ENCODE assay signal across 8 cellular contexts in genomic region chr2:149586063-149586462, GRCh38. TPM values are rescaled to one million over a fixed set of nuclear protein-coding genes. Genes with fewer than 3 reads are reported as not detected.
DNase-seq lines count a peak whose midpoint lies in the region; ATAC-seq lines count a peak whose summit lies in the region.

No MANE protein-coding gene starts in this region.

- DNase-seq in NCI-H748 (lab: John Stamatoyannopoulos, UW; ENCODE audit: unreplicated experiment) = peak; percentile 4
- no peak for DNase-seq in NCI-H748 treated with DMSO at 0.1 percent for 48 hours (lab: John Stamatoyannopoulos, UW)
- DNase-seq in activated CD4-positive, alpha-beta memory T cell treated with anti-CD3 and anti-CD28 coated beads for 36 hours = no peak
- no peak for DNase-seq in activated effector memory CD4-positive, alpha-beta T cell treated with Interleukin-2 at 50 U/mL for 16 hours

- peaks cover 39% of the 10 kb centered on the region for H3K36me3 Mint-ChIP-seq in activated CD4-positive, alpha-beta memory T cell treated with anti-CD3 and anti-CD28 coated beads for 36 hours
- peaks cover 27% of the 10 kb centered on the region for H3K36me3 Mint-ChIP-seq in stimulated activated memory B cell treated with anti-CD40 and anti-IgM and Interleukin-4, amounts not matched to agents 10 μg/mL and 1 μg/mL and 100 μg/mL, for 72 hours

- intact Hi-C loops in activated CD4-positive, alpha-beta memory T cell treated with anti-CD3 and anti-CD28 coated beads for 36 hours (cut with micrococcal nuclease) = loop anchor here (2.0 to 10.0 kb wide), 3 partner anchors 941 to 1675 kb away; partner anchors contain the start of genes EPC2, MBD5, ORC4 and RBM43

- peak overlapping the region; percentile 100 for H3K4me3 ChIP-seq in iPS-11a (ENCODE audit: low read depth, low read length)

- peaks cover 6% of the 10 kb centered on the region for H3K27me3 Mint-ChIP-seq in activated CD4-positive, alpha-beta memory T cell treated with anti-CD3 and anti-CD28 coated beads for 36 hours
- peaks cover 10% of the 10 kb centered on the region for H3K27me3 Mint-ChIP-seq in stimulated activated memory B cell treated with anti-CD40 and anti-IgM and Interleukin-4, amounts not matched to agents 10 μg/mL and 1 μg/mL and 100 μg/mL, for 72 hours

- CTCF ChIA-PET in activated CD4-positive, alpha-beta memory T cell treated with anti-CD3 and anti-CD28 coated beads for 36 hours (lab: Charles Lee) = interaction anchor here (0.9 to 1.9 kb wide), 5 partner anchors 11 to 1675 kb away, joined by 3 to 15 read pairs (median 7); partner anchors contain the start of gene RBM43

- POLR2A ChIA-PET in activated CD4-positive, alpha-beta memory T cell treated with anti-CD3 and anti-CD28 coated beads for 36 hours (lab: Charles Lee) = interaction anchor here (1.0 kb wide), 1 partner anchor 14 kb away, joined by 3 read pairs; no protein-coding TSS in a partner anchor

- H3K9me3 Mint-ChIP-seq in activated CD4-positive, alpha-beta memory T cell treated with anti-CD3 and anti-CD28 coated beads for 36 hours = no peaks in the 10 kb centered on the region
- no peaks in the 10 kb centered on the region for H3K9me3 Mint-ChIP-seq in stimulated activated memory B cell treated with anti-CD40 and anti-IgM and Interleukin-4, amounts not matched to agents 10 μg/mL and 1 μg/mL and 100 μg/mL, for 72 hours

- ATAC-seq in stimulated activated memory B cell treated with anti-CD40 and anti-IgM and Interleukin-4, amounts not matched to agents 10 μg/mL and 1 μg/mL and 100 μg/mL, for 72 hours = no peak
- ATAC-seq in HG02840 (IDR thresholded peaks at IDR 0.05; ENCODE audit: low FRiP score, unreplicated experiment) (no peak), GM18909 (IDR thresholded peaks at IDR 0.05; ENCODE audit: poor library complexity, unreplicated experiment) (no peak)

- peak overlapping the region; percentile 98 for H3K4me3 Mint-ChIP-seq in activated CD4-positive, alpha-beta memory T cell treated with anti-CD3 and anti-CD28 coated beads for 36 hours
- H3K4me3 Mint-ChIP-seq in stimulated activated memory B cell treated with anti-CD40 and anti-IgM and Interleukin-4, amounts not matched to agents 10 μg/mL and 1 μg/mL and 100 μg/mL, for 72 hours = peak overlapping the region; percentile 99

- peaks cover 49% of the 10 kb centered on the region for H3K4me1 Mint-ChIP-seq in activated CD4-positive, alpha-beta memory T cell treated with anti-CD3 and anti-CD28 coated beads for 36 hours (ENCODE audit: low read depth)
- peaks cover 32% of the 10 kb centered on the region for H3K4me1 Mint-ChIP-seq in stimulated activated memory B cell treated with anti-CD40 and anti-IgM and Interleukin-4, amounts not matched to agents 10 μg/mL and 1 μg/mL and 100 μg/mL, for 72 hours

- H3K27ac Mint-ChIP-seq in activated CD4-positive, alpha-beta memory T cell treated with anti-CD3 and anti-CD28 coated beads for 36 hours = peak overlapping the region; percentile 35
- peak overlapping the region; percentile 99 for H3K27ac Mint-ChIP-seq in stimulated activated memory B cell treated with anti-CD40 and anti-IgM and Interleukin-4, amounts not matched to agents 10 μg/mL and 1 μg/mL and 100 μg/mL, for 72 hours

RNA-seq across cellular contexts. Expression of gene MMADHC, which starts 1.5 kb away (rescaled TPM):
- 100 to 1,000 TPM; 130 to 132 TPM for total RNA-seq in activated CD4-positive, alpha-beta memory T cell treated with anti-CD3 and anti-CD28 coated beads for 36 hours
